In the genomic region with DNA sequence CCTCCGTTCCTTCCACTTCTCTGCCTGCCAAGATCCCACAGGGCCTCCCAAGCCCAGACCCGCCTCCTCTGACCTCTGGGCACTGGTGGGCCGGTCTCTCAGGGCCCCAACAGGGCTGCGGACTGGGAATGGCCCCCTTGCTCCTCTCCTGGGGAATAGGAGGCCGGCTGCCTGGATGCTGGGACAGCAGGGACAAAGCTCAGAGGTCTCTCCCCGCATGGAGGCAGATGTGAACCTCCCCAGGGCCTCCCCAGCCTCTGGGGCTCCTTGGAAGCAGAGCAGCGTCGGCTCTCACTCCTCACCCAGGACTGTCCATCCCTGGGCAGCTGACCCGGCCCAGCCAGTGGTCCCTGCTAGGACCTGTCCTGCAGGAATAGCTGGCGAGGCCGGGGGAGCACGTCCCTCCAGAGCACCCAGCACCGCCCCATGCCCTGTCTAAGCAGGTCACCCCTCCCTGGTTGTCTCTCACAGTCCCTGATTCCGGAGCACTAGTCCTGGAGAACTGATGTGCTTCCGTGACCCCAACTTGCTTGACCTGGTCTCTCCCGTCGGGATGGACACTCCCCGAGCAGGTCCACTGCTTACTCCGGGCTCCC, we compare ENCODE assay signal across 12 cellular contexts.
"Had no signal": no experiment of that assay in that cellular context is flagged by ENCODE, and none has a peak within 500 bp of the region (broad histone marks: within the 10 kb centered on the region; RNA-seq: fewer than 3 reads in every experiment).

No MANE protein-coding gene starts in this region.

- H3K27ac Mint-ChIP-seq: activated T-cell treated with anti-CD3 and anti-CD28 coated beads, Interleukin-2, amount 50 U/mL, for 72 hours; T-helper 17 cell had no signal

- DNase-seq: activated CD4-positive, alpha-beta T cell treated with anti-CD3 and anti-CD28 coated beads, Interleukin-2, amount 50 U/mL, for 4 hours; activated naive CD4-positive, alpha-beta T cell; activated T-cell treated with anti-CD3 and anti-CD28 coated beads, Interleukin-2, amount 50 U/mL, for 72 hours; effector CD4-positive, alpha-beta T cell; heart right ventricle; left ventricle myocardium inferior; mesendoderm; nucleus accumbens; psoas muscle; stimulated activated CD4-positive, alpha-beta T cell treated with anti-CD3 and anti-CD28 coated beads, Interleukin-2, amount 100 ng/mL, for 48 hours; stimulated activated naive CD4-positive, alpha-beta T cell treated with Interleukin-2 at 50 U/mL for 16 hours; T-helper 17 cell had no signal

- ATAC-seq: activated T-cell treated with anti-CD3 and anti-CD28 coated beads, Interleukin-2, amount 50 U/mL, for 72 hours; heart right ventricle; psoas muscle; T-helper 17 cell had no signal

- H3K36me3 ChIP-seq: heart right ventricle, left ventricle myocardium inferior had no signal

- H3K27ac ChIP-seq: heart right ventricle, left ventricle myocardium inferior, psoas muscle had no signal

- H3K4me1 Mint-ChIP-seq: T-helper 17 cell had no signal

- H3K27me3 ChIP-seq: heart right ventricle had no signal

- H3K4me3 Mint-ChIP-seq: activated T-cell treated with anti-CD3 and anti-CD28 coated beads, Interleukin-2, amount 50 U/mL, for 72 hours; T-helper 17 cell had no signal

- H3K4me3 ChIP-seq: heart right ventricle, left ventricle myocardium inferior, psoas muscle had no signal
